8 cellular contexts compared by ENCODE assay signal in genomic region chr5:134370871-134371833, GRCh38. TPM values are rescaled to one million over a fixed set of nuclear protein-coding genes. Genes with fewer than 3 reads are reported as not detected.
DNase-seq lines count a peak whose midpoint lies in the region; ATAC-seq, FAIRE-seq and TF ChIP-seq lines count a peak whose summit lies in the region.

Gene UBE2B, plus strand, starts transcription at chr5:134371569. Its CDS starts 27 bp downstream, at chr5:134371596.

- DNase-seq in Ammon's horn (ENCODE audit: low spot score) (peak; percentile 99), GM19238 (ENCODE audit: insufficient read length, low spot score) (peak; percentile 86), NCI-H524 (lab: John Stamatoyannopoulos, UW) (peak; percentile 96 to 98), choroid plexus epithelial cell (ENCODE audit: low read depth) (peak; percentile 100), kidney (peak; percentile 99)
- DNase-seq in activated CD4-positive, alpha-beta T cell treated with anti-CD3 and anti-CD28 coated beads for 36 hours = peak; percentile 98
- DNase-seq in stimulated activated CD4-positive, alpha-beta T cell treated with anti-CD3 and anti-CD28 coated beads, Interleukin-15, amount 100 ng/mL, for 24 hours = peak; percentile 97

- no peaks in the 10 kb centered on the region for H3K9me3 ChIP-seq in kidney (ENCODE audit: control insufficient read depth in 1 of 2, low read length in 2 of 2)

- peak within 1 kb of the TSS; percentile 99 for H3K27ac Mint-ChIP-seq in activated CD4-positive, alpha-beta T cell treated with anti-CD3 and anti-CD28 coated beads for 36 hours

- peak within 1 kb of the TSS; percentile 100 for H3K27ac ChIP-seq in kidney (ENCODE audit: low read depth in 2 of 2, low read length in 2 of 2)

- POLR2A ChIA-PET in activated CD4-positive, alpha-beta T cell treated with anti-CD3 and anti-CD28 coated beads for 36 hours (lab: Charles Lee) = interaction anchor here (0.5 to 1.3 kb wide), 6 partner anchors 8 to 441 kb away, joined by 3 to 5 read pairs (median 5); partner anchors contain the start of gene PPP2CA

- CTCF ChIA-PET in activated CD4-positive, alpha-beta T cell treated with anti-CD3 and anti-CD28 coated beads for 36 hours (lab: Charles Lee) = interaction anchor here (0.6 to 2.3 kb wide), 15 partner anchors 10 to 249 kb away, joined by 3 to 13 read pairs (median 4); partner anchors contain the start of gene CDKN2AIPNL

- peak within 1 kb of the TSS; percentile 99 to 100 for H3K9ac ChIP-seq in kidney (ENCODE audit: low read length in 2 of 2)

- H3K4me3 ChIP-seq in choroid plexus epithelial cell (ENCODE audit: low read depth, low read length) (peak within 1 kb of the TSS; percentile 97), kidney (ENCODE audit: low read length in 2 of 2) (peak within 1 kb of the TSS; percentile 81)

- peaks cover 0 to 7% of the 10 kb centered on the region in 2 donors for H3K4me1 ChIP-seq in kidney (ENCODE audit: control insufficient read depth in 1 of 2, insufficient read depth in 1 of 2, low read depth in 1 of 2, low read length in 2 of 2)

- H3K4me1 Mint-ChIP-seq in activated CD4-positive, alpha-beta T cell treated with anti-CD3 and anti-CD28 coated beads for 36 hours = peaks cover 53% of the 10 kb centered on the region

- intact Hi-C loops in activated CD4-positive, alpha-beta T cell treated with anti-CD3 and anti-CD28 coated beads for 36 hours (cut with DNase I, micrococcal nuclease) = loop anchor here (1.0 to 5.0 kb wide), 20 partner anchors 9 to 1318 kb away; partner anchors contain the start of genes CAMLG (in 2 of the 2), PPP2CA (in 2 of the 2), SEC24A (in 2 of the 2) and CDKN2AIPNL (in 1 of the 2)
- intact Hi-C loops in kidney (cut with DNase I) = no loop called here

- TF ChIP-seq CTCF in choroid plexus epithelial cell (conservative IDR thresholded peaks at IDR 0.05; ENCODE audit: low read depth, low read length) (no peak), kidney (IDR thresholded peaks at IDR 0.05; ENCODE audit: borderline replicate concordance, extremely low read depth, insufficient read depth) (no peak)

- H3K36me3 ChIP-seq in kidney (ENCODE audit: control insufficient read depth in 1 of 2, insufficient read depth in 2 of 2, low read length in 2 of 2) = peaks cover 0 to 7% of the 10 kb centered on the region in 2 donors

- FAIRE-seq in kidney (lab: Jason Lieb, UNC) = peak; percentile 87

- peaks cover 34% of the 10 kb centered on the region for H3K36me3 Mint-ChIP-seq in activated CD4-positive, alpha-beta T cell treated with anti-CD3 and anti-CD28 coated beads for 36 hours (ENCODE audit: low read depth)

- peak within 1 kb of the TSS; percentile 99 for H3K4me3 Mint-ChIP-seq in activated CD4-positive, alpha-beta T cell treated with anti-CD3 and anti-CD28 coated beads for 36 hours

- no peaks in the 10 kb centered on the region for H3K27me3 Mint-ChIP-seq in activated CD4-positive, alpha-beta T cell treated with anti-CD3 and anti-CD28 coated beads for 36 hours

- ATAC-seq in HG03442 (IDR thresholded peaks at IDR 0.05; ENCODE audit: unreplicated experiment) = peak; percentile 66
- ATAC-seq in activated CD4-positive, alpha-beta T cell treated with anti-CD3 and anti-CD28 coated beads for 36 hours = peak; percentile 72

- H3K9me3 Mint-ChIP-seq in activated CD4-positive, alpha-beta T cell treated with anti-CD3 and anti-CD28 coated beads for 36 hours (ENCODE audit: low read depth) = peaks cover 2% of the 10 kb centered on the region

RNA-seq across cellular contexts. Expression of gene UBE2B, which starts in this region (rescaled TPM):
- 100 to 1,000 TPM; 112 to 115 TPM for total RNA-seq in activated CD4-positive, alpha-beta T cell treated with anti-CD3 and anti-CD28 coated beads for 36 hours
- 74.3 TPM for total RNA-seq in kidney
- 82.7 TPM for polyA plus RNA-seq in kidney (ENCODE audit: insufficient read depth, low read depth, low replicate concordance)

Comparison
In these comparisons a context has a peak if more than half of its experiments do, and no peak if none do; other contexts are left out.
1. Peak in every context shown above with its lines: DNase-seq, ATAC-seq, H3K4me3 ChIP-seq and H3K27ac ChIP-seq.